Comparison of ENCODE assay signal across 1 cellular context in the genomic region with DNA sequence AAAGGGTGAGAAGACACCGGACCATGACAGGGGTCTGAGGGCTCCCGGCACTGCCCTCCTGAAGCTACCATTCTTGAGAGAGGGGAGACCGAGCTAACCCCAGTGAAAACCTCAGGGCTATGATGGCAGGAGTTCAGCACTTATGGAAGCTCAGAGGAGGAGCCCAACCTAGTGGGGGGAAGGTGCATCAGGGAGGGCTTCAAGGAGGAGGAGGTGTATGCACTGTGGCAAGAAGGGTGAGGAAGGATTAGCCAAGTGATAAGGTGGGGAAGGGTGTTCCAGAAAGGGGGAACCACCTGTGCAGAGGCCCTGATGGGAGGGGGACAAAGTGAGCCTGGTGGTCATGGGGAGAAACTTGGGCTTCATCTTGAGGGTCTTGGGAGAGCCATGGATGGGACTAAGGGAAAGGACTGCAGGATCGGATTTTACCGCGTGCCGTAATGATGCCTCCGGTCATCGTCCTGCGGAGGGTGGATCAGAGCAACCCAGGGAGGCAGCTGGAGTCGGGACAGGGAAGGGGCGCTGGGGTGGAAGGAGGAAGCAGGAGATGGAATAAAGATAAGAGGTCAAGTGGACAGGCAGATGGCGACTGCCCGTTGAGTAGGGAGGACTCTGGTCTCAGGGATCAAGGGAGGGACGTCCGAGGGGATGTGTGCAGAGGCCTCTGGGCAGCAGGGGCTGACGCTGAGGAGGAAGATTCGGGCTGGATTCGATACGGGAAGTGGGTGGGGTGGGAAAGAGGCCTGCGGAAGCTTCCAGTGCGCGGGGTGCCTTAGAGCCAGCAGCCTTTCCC.
TF ChIP-seq lines count a peak whose summit lies in the region.

No MANE protein-coding gene starts in this region.

TF ChIP-seq in HepG2, 621 proteins besides CTCF, POLR2A, EP300 and RAD21:
- TF ChIP-seq ZNF263 (CRISPR knock-in tag; IDR thresholded peaks at IDR 0.05), result peak; percentile 83
- no peak for TF ChIP-seq ZNF841 (CRISPR knock-in tag; IDR thresholded peaks at IDR 0.05; ENCODE audit: borderline replicate concordance)
